Comparison of ENCODE assay signal across 17 cellular contexts in genomic region chr2:208250401-208250800, GRCh38. TPM values are rescaled to one million over a fixed set of nuclear protein-coding genes. Genes with fewer than 3 reads are reported as not detected.
DNase-seq lines count a peak whose midpoint lies in the region; ATAC-seq and TF ChIP-seq lines count a peak whose summit lies in the region.
"Had no signal": no experiment of that assay in that cellular context is flagged by ENCODE, and none has a peak within 500 bp of the region (broad histone marks: within the 10 kb centered on the region; RNA-seq: fewer than 3 reads in every experiment).

No MANE protein-coding gene starts in this region.

- H3K4me1 ChIP-seq in mammary epithelial cell (ENCODE audit: insufficient read depth, low read length) = peaks cover 26% of the 10 kb centered on the region
- H3K4me1 ChIP-seq in right lobe of liver = peaks cover 0 to 61% (median 25%) of the 10 kb centered on the region in 4 donors
- peaks cover 7% of the 10 kb centered on the region for H3K4me1 ChIP-seq in ovary (ENCODE audit: insufficient read depth)
- H3K4me1 ChIP-seq in psoas muscle = peaks cover 22% of the 10 kb centered on the region

- WGBS in mammary epithelial cell (ENCODE audit: low coverage, missing lambda C conversion rate) = 9% methylated on average over 2 of the region's 2 CpGs
- WGBS in right lobe of liver (ENCODE audit: insufficient coverage, low coverage, low lambda C conversion rate, missing lambda C conversion rate) = 23% methylated on average over 2 of the region's 2 CpGs
- WGBS in ovary, 3 donors = 71 to 74% (median 71%) methylated on average over 2 of the region's 2 CpGs
- 63 to 78% (median 65%) methylated on average over 2 of the region's 2 CpGs for WGBS in psoas muscle, 3 donors

- CTCF ChIA-PET in mammary epithelial cell (lab: Charles Lee; ENCODE audit: low non-redundant PET) = no interaction called here

- H2AFZ ChIP-seq in mammary epithelial cell (ENCODE audit: low read depth, low read length) = no peak overlapping the region
- H2AFZ ChIP-seq: parathyroid adenoma had no signal

- peaks cover 34% of the 10 kb centered on the region for H3K79me2 ChIP-seq in mammary epithelial cell (ENCODE audit: insufficient read depth, low read length)
- H3K79me2 ChIP-seq: parathyroid adenoma had no signal

- H3K27ac Mint-ChIP-seq in CD14-positive monocyte = peak overlapping the region; percentile 51 to 90 (median 75)
- H3K27ac Mint-ChIP-seq in activated naive CD8-positive, alpha-beta T cell treated with anti-CD3 and anti-CD28 coated beads, Interleukin-2, amount 50 U/mL, for 24 hours = no peak overlapping the region

- peak overlapping the region; percentile 47 for H3K4me2 ChIP-seq in mammary epithelial cell (ENCODE audit: insufficient read depth, low read depth, low read length)

- ATAC-seq in right lobe of liver (peak in 2 of 4 donors; percentile 2), psoas muscle (no peak)
- ATAC-seq in activated naive CD8-positive, alpha-beta T cell treated with anti-CD3 and anti-CD28 coated beads, Interleukin-2, amount 50 U/mL, for 24 hours = no peak

- H3K36me3 Mint-ChIP-seq in CD14-positive monocyte = peaks cover 46 to 58% of the 10 kb centered on the region in 2 donors
- peaks cover 22% of the 10 kb centered on the region for H3K36me3 Mint-ChIP-seq in activated naive CD8-positive, alpha-beta T cell treated with anti-CD3 and anti-CD28 coated beads, Interleukin-2, amount 50 U/mL, for 24 hours (ENCODE audit: low read depth)

- dilution Hi-C loops in mammary epithelial cell (cut with HindIII; ENCODE audit: low sequenced_read_pairs) = loop anchor here (25.0 kb wide), 1 partner anchor 138 kb away; the partner anchor contains the start of gene CRYGD

- DNase-seq in CD14-positive monocyte (ENCODE audit: low spot score) (no peak), NB4 (ENCODE audit: low read depth) (peak; percentile 71), mammary epithelial cell (peak; percentile 39), right lobe of liver (no peak), ovary (no peak), NCI-H82 treated with DMSO at 0.1 percent for 48 hours (lab: John Stamatoyannopoulos, UW; ENCODE audit: unreplicated experiment) (no peak), psoas muscle (no peak)
- no peak for DNase-seq in activated naive CD8-positive, alpha-beta T cell treated with anti-CD3 and anti-CD28 coated beads, Interleukin-2, amount 50 U/mL, for 24 hours
- DNase-seq: activated gamma-delta T cell treated with Interleukin-2 at 50 U/mL for 16 hours; DND-41; NCI-H1048; NCI-H226; stimulated activated CD8-positive, alpha-beta memory T cell treated with anti-CD3 and anti-CD28 coated beads, Interleukin-4, amount 100 ng/mL, for 48 hours; T-helper 9 cell; uterus had no signal

- H3K9ac ChIP-seq in mammary epithelial cell (ENCODE audit: insufficient read depth, low read length) = no peak overlapping the region
- H3K9ac ChIP-seq: parathyroid adenoma had no signal

- H3K9me3 Mint-ChIP-seq in CD14-positive monocyte = no peaks in the 10 kb centered on the region
- no peaks in the 10 kb centered on the region for H3K9me3 Mint-ChIP-seq in activated naive CD8-positive, alpha-beta T cell treated with anti-CD3 and anti-CD28 coated beads, Interleukin-2, amount 50 U/mL, for 24 hours

- H3K27ac ChIP-seq in mammary epithelial cell (ENCODE audit: insufficient read depth, low read depth, low read length) = peak overlapping the region; percentile 22
- H3K27ac ChIP-seq in right lobe of liver = peak overlapping the region; percentile 23 to 73 (median 40)
- no peak overlapping the region for H3K27ac ChIP-seq in ovary
- no peak overlapping the region for H3K27ac ChIP-seq in psoas muscle
- H3K27ac ChIP-seq: cardiac muscle cell, parathyroid adenoma, uterus had no signal

- no peak for TF ChIP-seq CTCF in CD14-positive monocyte (IDR thresholded peaks at IDR 0.05)
- no peak for TF ChIP-seq CTCF in NB4 (IDR thresholded peaks at IDR 0.05; ENCODE audit: low read depth, low read length)
- TF ChIP-seq CTCF in mammary epithelial cell (conservative IDR thresholded peaks at IDR 0.05 in 1 of 2, IDR thresholded peaks at IDR 0.05 in 1 of 2; ENCODE audit: extremely low read depth in 1 of 2, insufficient read depth in 1 of 2, low read depth in 1 of 2, low read length in 2 of 2) = no peak
- TF ChIP-seq CTCF in right lobe of liver (IDR thresholded peaks at IDR 0.05) = no peak
- no peak for TF ChIP-seq CTCF in ovary (IDR thresholded peaks at IDR 0.05)
- TF ChIP-seq CTCF in psoas muscle (IDR thresholded peaks at IDR 0.05) = no peak

- no peak for TF ChIP-seq EP300 in ovary (IDR thresholded peaks at IDR 0.05)

- H3K4me3 ChIP-seq in NB4 (ENCODE audit: low read depth, low read length) = peak overlapping the region; percentile 22
- no peak overlapping the region for H3K4me3 ChIP-seq in mammary epithelial cell (replicated peaks in 1 of 3; ENCODE audit: insufficient read depth in 1 of 3, low read depth in 2 of 3, low read length in 3 of 3)
- H3K4me3 ChIP-seq in right lobe of liver = peak overlapping the region in 1 of 3 donors; percentile 95
- H3K4me3 ChIP-seq in ovary = no peak overlapping the region
- H3K4me3 ChIP-seq in psoas muscle = no peak overlapping the region
- H3K4me3 ChIP-seq: cardiac muscle cell, uterus had no signal

- no TSS peak for BruUV-seq in mammary epithelial cell (replicated peaks; lab: Mats Ljungman, UMichigan)

- peak overlapping the region in 1 of 2 donors; percentile 61 for H3K4me3 Mint-ChIP-seq in CD14-positive monocyte
- no peak overlapping the region for H3K4me3 Mint-ChIP-seq in activated naive CD8-positive, alpha-beta T cell treated with anti-CD3 and anti-CD28 coated beads, Interleukin-2, amount 50 U/mL, for 24 hours

- TF ChIP-seq POLR2A in NB4 (IDR thresholded peaks at IDR 0.05; ENCODE audit: extremely low read depth, insufficient read length) (no peak), right lobe of liver (IDR thresholded peaks at IDR 0.05) (no peak), ovary (IDR thresholded peaks at IDR 0.05) (no peak)

- H3K27me3 Mint-ChIP-seq in CD14-positive monocyte (ENCODE audit: low read depth in 3 of 3) = no peaks in the 10 kb centered on the region
- no peaks in the 10 kb centered on the region for H3K27me3 Mint-ChIP-seq in activated naive CD8-positive, alpha-beta T cell treated with anti-CD3 and anti-CD28 coated beads, Interleukin-2, amount 50 U/mL, for 24 hours

- H3K36me3 ChIP-seq in mammary epithelial cell (ENCODE audit: insufficient read depth, low read length) (peaks cover 28% of the 10 kb centered on the region), right lobe of liver (peaks cover 0 to 77% (median 9%) of the 10 kb centered on the region in 4 donors), ovary (no peaks in the 10 kb centered on the region), psoas muscle (ENCODE audit: insufficient read depth in 1 of 2, low read depth in 1 of 2) (peaks cover 8 to 71% of the 10 kb centered on the region in 2 donors)
- H3K36me3 ChIP-seq: uterus had no signal

- peaks cover 51% of the 10 kb centered on the region for H3K4me1 Mint-ChIP-seq in CD14-positive monocyte
- H3K4me1 Mint-ChIP-seq in activated naive CD8-positive, alpha-beta T cell treated with anti-CD3 and anti-CD28 coated beads, Interleukin-2, amount 50 U/mL, for 24 hours = peaks cover 22% of the 10 kb centered on the region

- in situ Hi-C loops in mammary epithelial cell (cut with MboI; ENCODE audit: low sequenced_read_pairs in 2 of 2) = loop anchor here in 1 of 2 donors (10.0 kb wide), 1 partner anchor 76 kb away; no protein-coding TSS in a partner anchor

- H4K20me1 ChIP-seq in mammary epithelial cell (ENCODE audit: insufficient read depth, low read length) = no peaks in the 10 kb centered on the region

- H3K9me3 ChIP-seq in mammary epithelial cell (replicated peaks; ENCODE audit: insufficient read depth, low read length) (no peaks in the 10 kb centered on the region), right lobe of liver (no peaks in the 10 kb centered on the region), ovary (no peaks in the 10 kb centered on the region), psoas muscle (no peaks in the 10 kb centered on the region)
- H3K9me3 ChIP-seq: uterus had no signal

- intact Hi-C loops in CD14-positive monocyte (cut with micrococcal nuclease) (loop anchor here (5.0 to 10.0 kb wide), 3 partner anchors 76 to 1486 kb away; partner anchors contain the start of genes FASTKD2 (in 1 of the 2) and MDH1B (in 1 of the 2)), mammary epithelial cell (cut with micrococcal nuclease) (loop anchor here (10.0 kb wide), 1 partner anchor 1084 kb away; no protein-coding TSS in a partner anchor), right lobe of liver (cut with DNase I) (loop anchor here in 1 of 2 donors (10.0 kb wide), 1 partner anchor 76 kb away; no protein-coding TSS in a partner anchor), ovary (cut with DNase I) (loop anchor here in 2 of 4 donors (5.0 to 10.0 kb wide), 2 partner anchors 73 to 146 kb away; no protein-coding TSS in a partner anchor), psoas muscle (cut with DNase I) (loop anchor here in 1 of 2 donors (10.0 kb wide), 1 partner anchor 626 kb away; the partner anchor contains the start of gene METTL21A)

- H3K27me3 ChIP-seq in mammary epithelial cell (ENCODE audit: insufficient read depth, low read length) (no peaks in the 10 kb centered on the region), right lobe of liver (no peaks in the 10 kb centered on the region), ovary (no peaks in the 10 kb centered on the region), psoas muscle (ENCODE audit: insufficient read depth in 3 of 3, low read length in 2 of 3) (no peaks in the 10 kb centered on the region)
- H3K27me3 ChIP-seq: cardiac muscle cell, uterus had no signal

RNA-seq across cellular contexts. Expression of gene IDH1, which starts 4.5 kb away (rescaled TPM):
- polyA plus RNA-seq in CD14-positive monocyte (100 to 1,000 TPM; 115 to 120 TPM), mammary epithelial cell (110 TPM), ovary (100 to 1,000 TPM in 1 of 2 donors, 10 to 100 TPM in 1; 50.7 to 236 TPM), psoas muscle (10 to 100 TPM in 2 of 3 donors, 1 to 10 TPM in 1; 9.7 to 42.6 (median 17.9) TPM)
- total RNA-seq in mammary epithelial cell (100 to 1,000 TPM; 113 to 125 TPM), right lobe of liver (100 to 1,000 TPM; 147 to 682 (median 184) TPM), ovary (100 to 1,000 TPM in 1 of 7 donors, 10 to 100 TPM in 6; 39.9 to 148 (median 73.8) TPM), psoas muscle (10 to 100 TPM in 3 of 4 donors, 1 to 10 TPM in 1; 9.7 to 18.0 (median 13.3) TPM)
- polyA minus RNA-seq in mammary epithelial cell = 73.6 TPM

RNA-seq across cellular contexts. Expression of gene PIKFYVE, which starts 15.7 kb away (rescaled TPM):
- polyA plus RNA-seq in CD14-positive monocyte (1 to 10 TPM; 3.5 to 6.2 TPM), mammary epithelial cell (11.8 TPM), ovary (10 to 100 TPM in 1 of 2 donors, 1 to 10 TPM in 1; 6.9 to 11.5 TPM), psoas muscle (1 to 10 TPM; 2.8 to 8.8 (median 2.9) TPM)
- total RNA-seq in mammary epithelial cell (10 to 100 TPM; 31.9 to 44.2 TPM), right lobe of liver (10 to 100 TPM; 10.7 to 16.0 (median 13.2) TPM), ovary (10 to 100 TPM; 19.1 to 29.8 (median 23.4) TPM), psoas muscle (10 to 100 TPM; 12.0 to 14.2 (median 13.5) TPM)
- 24.4 TPM for polyA minus RNA-seq in mammary epithelial cell

Comparison
In these comparisons a context has a peak if more than half of its experiments do, and no peak if none do; other contexts are left out.
1. DNase-seq: peak in NB4 (single experiment) and mammary epithelial cell (single experiment); none in CD14-positive monocyte (single experiment), right lobe of liver (0 of 3), activated naive CD8-positive, alpha-beta T cell treated with anti-CD3 and anti-CD28 coated beads, Interleukin-2, amount 50 U/mL, for 24 hours (single experiment), ovary (0 of 5), NCI-H82 treated with DMSO at 0.1 percent for 48 hours (single experiment) and psoas muscle (0 of 2).
2. H3K27ac ChIP-seq: peak in mammary epithelial cell (single experiment) and right lobe of liver (3 of 3); none in ovary (0 of 2) and psoas muscle (single experiment).